In the genomic region with DNA sequence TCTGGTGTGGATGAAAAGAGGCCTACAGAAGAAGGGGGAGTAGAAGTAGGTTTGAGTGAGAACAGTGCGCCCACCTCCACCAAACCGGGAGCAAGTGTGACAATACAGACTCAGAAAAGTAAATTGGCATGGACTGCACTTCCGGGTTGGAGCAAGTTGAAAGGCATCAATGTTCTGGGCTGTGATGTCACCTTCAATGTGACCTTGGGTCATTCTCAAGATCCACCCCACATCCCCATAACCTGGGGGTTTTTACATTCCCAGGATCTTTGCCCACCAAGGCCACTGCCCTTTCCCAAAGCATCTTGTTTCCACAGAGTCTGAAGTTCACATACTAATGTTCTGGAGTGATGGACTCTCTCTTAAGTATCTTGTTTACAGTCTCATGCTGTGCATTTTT, we compare ENCODE assay signal across 34 cellular contexts. TPM values are rescaled to one million over a fixed set of nuclear protein-coding genes. Genes with fewer than 3 reads are reported as not detected.
"Had no signal": no experiment of that assay in that cellular context is flagged by ENCODE, and none has a peak within 500 bp of the region (broad histone marks: within the 10 kb centered on the region; RNA-seq: fewer than 3 reads in every experiment).

No MANE protein-coding gene starts in this region.

- DNase-seq: cortex of kidney; effector memory CD8-positive, alpha-beta T cell; erythroblast; esophagus squamous epithelium; foreskin melanocyte; glutamatergic neuron; heart right ventricle; hippocampal formation; left cardiac atrium; left lung; mesenchymal stem cell; naive thymus-derived CD4-positive, alpha-beta T cell; occipital lobe; pancreas; stimulated activated CD4-positive, alpha-beta T cell treated with anti-CD3 and anti-CD28 coated beads, Interleukin-12 subunit alpha, Interleukin-12 subunit beta, amount 100 ng/mL, for 4 hours; stimulated activated CD4-positive, alpha-beta T cell treated with anti-CD3 and anti-CD28 coated beads, Interleukin-1b, Interleukin-23, amount 100 ng/mL, for 48 hours; stimulated activated CD4-positive, alpha-beta T cell treated with anti-CD3 and anti-CD28 coated beads, Interleukin-4, amount 100 ng/mL, for 1 hour; stimulated activated CD8-positive, alpha-beta memory T cell treated with anti-CD3 and anti-CD28 coated beads, Interleukin-4, amount 100 ng/mL, for 48 hours; stimulated activated naive CD4-positive, alpha-beta T cell treated with Interleukin-2 at 50 U/mL for 16 hours; upper lobe of left lung had no signal

- ATAC-seq: effector memory CD8-positive, alpha-beta T cell; heart right ventricle; left cardiac atrium; left lung; naive thymus-derived CD4-positive, alpha-beta T cell; pancreas; sciatic nerve had no signal

- H3K27me3 ChIP-seq: esophagus squamous epithelium, left lung, pancreas, tibial nerve, upper lobe of left lung had no signal

- H3K4me3 ChIP-seq: esophagus squamous epithelium, heart right ventricle, left lung, pancreas, smooth muscle cell, thoracic aorta, tibial nerve, upper lobe of left lung had no signal

- H3K27ac Mint-ChIP-seq: mesothelial cell of epicardium; naive thymus-derived CD4-positive, alpha-beta T cell had no signal

- H3K4me1 ChIP-seq: esophagus squamous epithelium, heart right ventricle, left lung, pancreas, tibial nerve, upper lobe of left lung had no signal

- H3K36me3 Mint-ChIP-seq: mesothelial cell of epicardium had no signal

- FAIRE-seq: endometrium, islet of Langerhans, pancreas, urothelium cell line had no signal

- H3K27ac ChIP-seq: esophagus squamous epithelium, heart right ventricle, left lung, pancreas, thoracic aorta, tibial nerve, upper lobe of left lung had no signal

- H3K4me1 Mint-ChIP-seq: mesothelial cell of epicardium had no signal

- H3K27me3 Mint-ChIP-seq: effector memory CD8-positive, alpha-beta T cell; naive thymus-derived CD4-positive, alpha-beta T cell had no signal

- H3K4me2 ChIP-seq: smooth muscle cell had no signal

- H3K9me3 ChIP-seq: esophagus squamous epithelium, left lung, pancreas, thoracic aorta, tibial nerve, upper lobe of left lung had no signal

- H3K4me3 Mint-ChIP-seq: effector memory CD8-positive, alpha-beta T cell; mesothelial cell of epicardium; naive thymus-derived CD4-positive, alpha-beta T cell had no signal

- H3K36me3 ChIP-seq: esophagus squamous epithelium, heart right ventricle, left lung, pancreas, thoracic aorta, tibial nerve, upper lobe of left lung had no signal

- H3K9me3 Mint-ChIP-seq: effector memory CD8-positive, alpha-beta T cell had no signal

RNA-seq across cellular contexts. Expression of a gene that starts 5.3 kb away (rescaled TPM):
- total RNA-seq: dermis microvascular lymphatic vessel endothelial cell, kidney epithelial cell, lung microvascular endothelial cell, mesothelial cell of epicardium, occipital lobe, pulmonary artery endothelial cell, smooth muscle cell had no signal
- polyA plus RNA-seq: neural cell, pancreas, smooth muscle cell had no signal

RNA-seq across cellular contexts. Expression of a gene that starts 29.8 kb away (rescaled TPM):
- total RNA-seq: dermis microvascular lymphatic vessel endothelial cell, kidney epithelial cell, lower leg skin, lung microvascular endothelial cell, mesothelial cell of epicardium, occipital lobe, pulmonary artery endothelial cell, smooth muscle cell, tibial nerve had no signal
- polyA plus RNA-seq: neural cell, smooth muscle cell had no signal
